8 cellular contexts compared by ENCODE assay signal in genomic region chr12:104569348-104570173, GRCh38.
DNase-seq lines count a peak whose midpoint lies in the region; ATAC-seq and TF ChIP-seq lines count a peak whose summit lies in the region.

No MANE protein-coding gene starts in this region.

- no peaks in the 10 kb centered on the region for H3K4me1 ChIP-seq in foreskin keratinocyte

- no peaks in the 10 kb centered on the region for H3K27me3 ChIP-seq in foreskin keratinocyte

- peaks cover 2% of the 10 kb centered on the region for H3K9me3 Mint-ChIP-seq in activated T-cell treated with anti-CD3 and anti-CD28 coated beads, Interleukin-2, amount 50 U/mL, for 24 hours

- DNase-seq in GM12864 (ENCODE audit: low read depth) (peak; percentile 78), foreskin keratinocyte (no peak), iPS-NIHi7 (ENCODE audit: extremely low spot score) (no peak), coronary artery (ENCODE audit: low spot score) (no peak)
- peak; percentile 98 for DNase-seq in Jurkat, Clone E6-1 (ENCODE audit: low read depth, low spot score)
- DNase-seq in activated T-cell treated with anti-CD3 and anti-CD28 coated beads, Interleukin-2, amount 50 U/mL, for 24 hours: peak; percentile 40

- no peak for TF ChIP-seq CTCF in GM12864 (IDR thresholded peaks at IDR 0.05; ENCODE audit: low read depth, low read length, missing control alignments)
- no peak for TF ChIP-seq CTCF in foreskin keratinocyte (conservative IDR thresholded peaks at IDR 0.05)
- no peak for TF ChIP-seq CTCF in coronary artery (IDR thresholded peaks at IDR 0.05)

- H3K4me3 ChIP-seq in GM12864 (ENCODE audit: low read depth, low read length) (peak overlapping the region; percentile 40), skin epidermis (no peak overlapping the region), coronary artery (no peak overlapping the region)
- H3K4me3 ChIP-seq in Jurkat, Clone E6-1 (ENCODE audit: low read length): peak overlapping the region; percentile 38

- peak overlapping the region; percentile 42 for H3K4me3 Mint-ChIP-seq in activated T-cell treated with anti-CD3 and anti-CD28 coated beads, Interleukin-2, amount 50 U/mL, for 24 hours

- H3K27ac ChIP-seq in skin epidermis: peak overlapping the region in 11 of 21 experiments; percentile 9 to 75 (median 26)
- H3K27ac ChIP-seq in foreskin keratinocyte: no peak overlapping the region
- H3K27ac ChIP-seq in coronary artery: no peak overlapping the region

- peaks cover 64% of the 10 kb centered on the region for H3K4me1 Mint-ChIP-seq in activated T-cell treated with anti-CD3 and anti-CD28 coated beads, Interleukin-2, amount 50 U/mL, for 24 hours (ENCODE audit: low read depth)

- H3K27ac Mint-ChIP-seq in activated T-cell treated with anti-CD3 and anti-CD28 coated beads, Interleukin-2, amount 50 U/mL, for 24 hours: peak overlapping the region; percentile 86

- H3K36me3 Mint-ChIP-seq in activated T-cell treated with anti-CD3 and anti-CD28 coated beads, Interleukin-2, amount 50 U/mL, for 24 hours (ENCODE audit: low read depth): peaks cover 27% of the 10 kb centered on the region

- ATAC-seq in GM21447 (IDR thresholded peaks at IDR 0.05; ENCODE audit: unreplicated experiment) (peak; percentile 77), foreskin keratinocyte (no peak)

- no peaks in the 10 kb centered on the region for H3K27me3 Mint-ChIP-seq in activated T-cell treated with anti-CD3 and anti-CD28 coated beads, Interleukin-2, amount 50 U/mL, for 24 hours

Comparison
In these comparisons a context has a peak if more than half of its experiments do, and no peak if none do; other contexts are left out.
1. DNase-seq: peak in GM12864 (single experiment), Jurkat, Clone E6-1 (single experiment) and activated T-cell treated with anti-CD3 and anti-CD28 coated beads, Interleukin-2, amount 50 U/mL, for 24 hours (single experiment); none in foreskin keratinocyte (0 of 2), iPS-NIHi7 (single experiment) and coronary artery (single experiment).
2. H3K4me3 ChIP-seq: peak in GM12864 (single experiment) and Jurkat, Clone E6-1 (single experiment); none in skin epidermis (0 of 7) and coronary artery (single experiment).
3. H3K27ac ChIP-seq: peak in skin epidermis (11 of 21); none in foreskin keratinocyte (single experiment) and coronary artery (0 of 2).